1 cellular context compared by ENCODE assay signal in genomic region chr6:24330137-24330732, GRCh38.
TF ChIP-seq lines count a peak whose summit lies in the region.

No MANE protein-coding gene starts in this region.

TF ChIP-seq in HepG2, 621 proteins besides CTCF, POLR2A, EP300 and RAD21 (continued from another document and continues in another):
- TF ChIP-seq ZBTB40 (IDR thresholded peaks at IDR 0.05) (no peak), ZBTB40 (CRISPR knock-in tag; IDR thresholded peaks at IDR 0.05) (no peak), KLF15 (CRISPR knock-in tag; IDR thresholded peaks at IDR 0.05; ENCODE audit: borderline replicate concordance) (no peak), KMT2A (CRISPR knock-in tag; IDR thresholded peaks at IDR 0.05) (no peak), ZNF33B (CRISPR knock-in tag; IDR thresholded peaks at IDR 0.05) (no peak), ZNF451 (CRISPR knock-in tag; IDR thresholded peaks at IDR 0.05) (no peak), FOXA3 (CRISPR knock-in tag; IDR thresholded peaks at IDR 0.05) (peak; percentile 93), CCDC6 (CRISPR knock-in tag; IDR thresholded peaks at IDR 0.05) (0 out of 2 replicates have a peak, but pooled peaks have one; percentile 41), MIER3 (CRISPR knock-in tag; IDR thresholded peaks at IDR 0.05; ENCODE audit: borderline replicate concordance) (peak; percentile 37; the same call in 1 of the 2 replicates), ZNF577 (CRISPR knock-in tag; IDR thresholded peaks at IDR 0.05; ENCODE audit: borderline replicate concordance, low read depth) (no peak), MAFK (conservative IDR thresholded peaks at IDR 0.05 in 1 of 2, IDR thresholded peaks at IDR 0.05 in 1 of 2; ENCODE audit: low read length in 2 of 2) (no peak), JUND (CRISPR knock-in tag; IDR thresholded peaks at IDR 0.05) (no peak), LBX2 (CRISPR knock-in tag; IDR thresholded peaks at IDR 0.05; ENCODE audit: borderline replicate concordance) (no peak), ATM (IDR thresholded peaks at IDR 0.05; ENCODE audit: borderline replicate concordance) (no peak), ZNF775 (CRISPR knock-in tag; IDR thresholded peaks at IDR 0.05; ENCODE audit: borderline replicate concordance) (peak; percentile 97), HOXA7 (CRISPR knock-in tag; IDR thresholded peaks at IDR 0.05) (no peak), NR1H2 (CRISPR knock-in tag; IDR thresholded peaks at IDR 0.05; ENCODE audit: borderline replicate concordance, low read depth) (no peak), HNRNPL (IDR thresholded peaks at IDR 0.05; ENCODE audit: low read depth, low read length) (no peak), ZNF776 (CRISPR knock-in tag; IDR thresholded peaks at IDR 0.05) (no peak), CAMTA2 (CRISPR knock-in tag; IDR thresholded peaks at IDR 0.05; ENCODE audit: borderline replicate concordance) (no peak), SALL2 (CRISPR knock-in tag; IDR thresholded peaks at IDR 0.05) (0 out of 2 replicates have a peak, but pooled peaks have one; percentile 20), ZBTB7A (CRISPR knock-in tag; IDR thresholded peaks at IDR 0.05) (no peak), ZNF253 (CRISPR knock-in tag; IDR thresholded peaks at IDR 0.05; ENCODE audit: borderline replicate concordance) (no peak), ZNF251 (CRISPR knock-in tag; IDR thresholded peaks at IDR 0.05) (no peak), GATAD1 (CRISPR knock-in tag; IDR thresholded peaks at IDR 0.05) (peak; percentile 61), EEA1 (CRISPR knock-in tag; IDR thresholded peaks at IDR 0.05; ENCODE audit: borderline replicate concordance) (no peak), ZNF430 (CRISPR knock-in tag; IDR thresholded peaks at IDR 0.05) (peak; percentile 65; the same call in 1 of the 2 replicates), ZNF136 (CRISPR knock-in tag; IDR thresholded peaks at IDR 0.05; ENCODE audit: low read depth) (peak; percentile 78; the same call in 1 of the 2 replicates), SP1 (IDR thresholded peaks at IDR 0.05) (no peak), SP1 (CRISPR knock-in tag; IDR thresholded peaks at IDR 0.05) (0 out of 2 replicates have a peak, but pooled peaks have one; percentile 31), HBP1 (CRISPR knock-in tag; IDR thresholded peaks at IDR 0.05; ENCODE audit: low read depth) (0 out of 2 replicates have a peak, but pooled peaks have one; percentile 25), KLF12 (CRISPR knock-in tag; IDR thresholded peaks at IDR 0.05; ENCODE audit: borderline replicate concordance) (no peak), ZSCAN25 (CRISPR knock-in tag; IDR thresholded peaks at IDR 0.05) (no peak), THAP11 (CRISPR knock-in tag; IDR thresholded peaks at IDR 0.05) (peak; percentile 37; the same call in 1 of the 2 replicates), ZNF652 (CRISPR knock-in tag; IDR thresholded peaks at IDR 0.05; ENCODE audit: borderline replicate concordance, low read depth) (peak; percentile 40; the same call in 1 of the 2 replicates), KDM5A (IDR thresholded peaks at IDR 0.05; ENCODE audit: borderline replicate concordance, low read length) (no peak), ZBTB33 (CRISPR knock-in tag; IDR thresholded peaks at IDR 0.05) (no peak), ZNF367 (CRISPR knock-in tag; IDR thresholded peaks at IDR 0.05; ENCODE audit: borderline replicate concordance) (no peak), ZNF768 (CRISPR knock-in tag; IDR thresholded peaks at IDR 0.05) (no peak), PLRG1 (conservative IDR thresholded peaks at IDR 0.05) (no peak), ZBTB38 (CRISPR knock-in tag; IDR thresholded peaks at IDR 0.05) (no peak), ZEB1 (IDR thresholded peaks at IDR 0.05; ENCODE audit: insufficient replicate concordance, low read depth) (peak; percentile 70), TBL1XR1 (IDR thresholded peaks at IDR 0.05; ENCODE audit: borderline replicate concordance, low read length, partially characterized antibody) (no peak)
- TF ChIP-seq, protein P1, sequence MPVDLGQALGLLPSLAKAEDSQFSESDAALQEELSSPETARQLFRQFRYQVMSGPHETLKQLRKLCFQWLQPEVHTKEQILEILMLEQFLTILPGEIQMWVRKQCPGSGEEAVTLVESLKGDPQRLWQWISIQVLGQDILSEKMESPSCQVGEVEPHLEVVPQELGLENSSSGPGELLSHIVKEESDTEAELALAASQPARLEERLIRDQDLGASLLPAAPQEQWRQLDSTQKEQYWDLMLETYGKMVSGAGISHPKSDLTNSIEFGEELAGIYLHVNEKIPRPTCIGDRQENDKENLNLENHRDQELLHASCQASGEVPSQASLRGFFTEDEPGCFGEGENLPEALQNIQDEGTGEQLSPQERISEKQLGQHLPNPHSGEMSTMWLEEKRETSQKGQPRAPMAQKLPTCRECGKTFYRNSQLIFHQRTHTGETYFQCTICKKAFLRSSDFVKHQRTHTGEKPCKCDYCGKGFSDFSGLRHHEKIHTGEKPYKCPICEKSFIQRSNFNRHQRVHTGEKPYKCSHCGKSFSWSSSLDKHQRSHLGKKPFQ (CRISPR knock-in tag; IDR thresholded peaks at IDR 0.05; ENCODE audit: insufficient replicate concordance) = peak; percentile 82
- TF ChIP-seq, protein P2, sequence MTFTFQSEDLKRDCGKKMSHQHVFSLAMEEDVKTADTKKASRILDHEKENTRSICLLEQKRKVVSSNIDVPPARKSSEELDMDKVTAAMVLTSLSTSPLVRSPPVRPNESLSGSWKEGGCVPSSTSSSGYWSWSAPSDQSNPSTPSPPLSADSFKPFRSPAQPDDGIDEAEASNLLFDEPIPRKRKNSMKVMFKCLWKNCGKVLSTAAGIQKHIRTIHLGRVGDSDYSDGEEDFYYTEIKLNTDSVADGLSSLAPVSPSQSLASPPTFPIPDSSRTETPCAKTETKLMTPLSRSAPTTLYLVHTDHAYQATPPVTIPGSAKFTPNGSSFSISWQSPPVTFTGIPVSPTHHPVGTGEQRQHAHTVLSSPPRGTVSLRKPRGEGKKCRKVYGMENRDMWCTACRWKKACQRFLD (CRISPR knock-in tag; IDR thresholded peaks at IDR 0.05; ENCODE audit: borderline replicate concordance) = 0 out of 2 replicates have a peak, but pooled peaks have one; percentile 44
- TF ChIP-seq, protein P3, sequence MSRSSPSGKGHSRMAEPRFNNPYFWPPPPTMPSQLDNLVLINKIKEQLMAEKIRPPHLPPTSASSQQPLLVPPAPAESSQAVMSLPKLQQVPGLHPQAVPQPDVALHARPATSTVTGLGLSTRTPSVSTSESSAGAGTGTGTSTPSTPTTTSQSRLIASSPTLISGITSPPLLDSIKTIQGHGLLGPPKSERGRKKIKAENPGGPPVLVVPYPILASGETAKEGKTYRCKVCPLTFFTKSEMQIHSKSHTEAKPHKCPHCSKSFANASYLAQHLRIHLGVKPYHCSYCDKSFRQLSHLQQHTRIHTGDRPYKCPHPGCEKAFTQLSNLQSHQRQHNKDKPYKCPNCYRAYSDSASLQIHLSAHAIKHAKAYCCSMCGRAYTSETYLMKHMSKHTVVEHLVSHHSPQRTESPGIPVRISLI (CRISPR knock-in tag; IDR thresholded peaks at IDR 0.05; ENCODE audit: borderline replicate concordance) = peak; percentile 92; the same call in 1 of the 2 replicates
- TF ChIP-seq, protein P4, sequence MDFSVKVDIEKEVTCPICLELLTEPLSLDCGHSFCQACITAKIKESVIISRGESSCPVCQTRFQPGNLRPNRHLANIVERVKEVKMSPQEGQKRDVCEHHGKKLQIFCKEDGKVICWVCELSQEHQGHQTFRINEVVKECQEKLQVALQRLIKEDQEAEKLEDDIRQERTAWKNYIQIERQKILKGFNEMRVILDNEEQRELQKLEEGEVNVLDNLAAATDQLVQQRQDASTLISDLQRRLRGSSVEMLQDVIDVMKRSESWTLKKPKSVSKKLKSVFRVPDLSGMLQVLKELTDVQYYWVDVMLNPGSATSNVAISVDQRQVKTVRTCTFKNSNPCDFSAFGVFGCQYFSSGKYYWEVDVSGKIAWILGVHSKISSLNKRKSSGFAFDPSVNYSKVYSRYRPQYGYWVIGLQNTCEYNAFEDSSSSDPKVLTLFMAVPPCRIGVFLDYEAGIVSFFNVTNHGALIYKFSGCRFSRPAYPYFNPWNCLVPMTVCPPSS (IDR thresholded peaks at IDR 0.05) = no peak
- TF ChIP-seq, protein P5, sequence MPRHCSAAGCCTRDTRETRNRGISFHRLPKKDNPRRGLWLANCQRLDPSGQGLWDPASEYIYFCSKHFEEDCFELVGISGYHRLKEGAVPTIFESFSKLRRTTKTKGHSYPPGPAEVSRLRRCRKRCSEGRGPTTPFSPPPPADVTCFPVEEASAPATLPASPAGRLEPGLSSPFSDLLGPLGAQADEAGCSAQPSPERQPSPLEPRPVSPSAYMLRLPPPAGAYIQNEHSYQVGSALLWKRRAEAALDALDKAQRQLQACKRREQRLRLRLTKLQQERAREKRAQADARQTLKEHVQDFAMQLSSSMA (CRISPR knock-in tag; IDR thresholded peaks at IDR 0.05) = no peak
